9 cellular contexts compared by ENCODE assay signal in the genomic region with DNA sequence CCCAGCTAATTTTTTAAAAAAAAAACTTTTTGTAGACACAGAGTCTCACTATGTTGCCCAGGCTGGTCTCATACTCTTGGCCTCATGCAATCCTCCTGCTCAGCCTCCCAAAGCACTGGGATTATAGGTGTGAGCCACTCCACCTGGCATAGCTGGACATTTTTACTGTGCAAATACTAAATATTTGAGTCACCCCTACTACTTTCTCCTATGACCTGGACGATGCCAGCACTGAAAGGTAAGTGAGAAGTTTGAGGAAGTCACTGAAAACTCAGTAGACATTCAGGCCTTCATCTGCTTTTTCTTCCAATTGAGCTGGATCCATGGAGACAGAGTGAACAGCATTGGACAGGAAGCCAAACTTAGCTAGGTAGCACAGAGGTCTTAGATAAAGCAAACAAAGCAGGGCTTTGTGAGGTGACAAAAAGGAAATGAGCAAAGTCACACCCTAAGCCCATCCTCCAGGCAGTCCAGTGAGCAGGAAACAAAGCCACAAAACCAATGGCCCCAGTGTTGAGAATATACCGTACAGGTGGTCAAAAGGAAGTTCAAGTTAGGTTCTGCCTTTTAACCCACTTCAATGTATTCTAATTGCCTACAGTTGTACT.
DNase-seq lines count a peak whose midpoint lies in the region; ATAC-seq and TF ChIP-seq lines count a peak whose summit lies in the region.
"Had no signal": no experiment of that assay in that cellular context is flagged by ENCODE, and none has a peak within 500 bp of the region (broad histone marks: within the 10 kb centered on the region; RNA-seq: fewer than 3 reads in every experiment).

No MANE protein-coding gene starts in this region.

- CTCF ChIA-PET in activated CD8-positive, alpha-beta T cell treated with anti-CD3 and anti-CD28 coated beads, Interleukin-2, amount 10 ng/mL, durations not matched to agents 7 days and 5 days (lab: Charles Lee) = interaction anchor here (0.9 to 1.5 kb wide), 9 partner anchors 9 to 325 kb away, joined by 3 to 11 read pairs (median 5); no protein-coding TSS in a partner anchor

- peak; percentile 30 for DNase-seq in GDM1 (lab: John Stamatoyannopoulos, UW)
- DNase-seq in activated CD8-positive, alpha-beta T cell treated with anti-CD3 and anti-CD28 coated beads, Interleukin-2, amount 10 ng/mL, durations not matched to agents 7 days and 5 days = peak; percentile 79
- DNase-seq in KG1 (lab: John Stamatoyannopoulos, UW) = no peak
- DNase-seq in type B pancreatic cell (ENCODE audit: extremely low spot score, unreplicated experiment) = no peak
- DNase-seq in posterior cingulate gyrus = no peak
- DNase-seq in erythroblast (lab: John Stamatoyannopoulos, UW) = no peak

- ATAC-seq in GM19452 (IDR thresholded peaks at IDR 0.05; ENCODE audit: unreplicated experiment) (peak; percentile 96), HG03342 (IDR thresholded peaks at IDR 0.05; ENCODE audit: unreplicated experiment) (peak; percentile 94)
- peak; percentile 95 for ATAC-seq in activated CD8-positive, alpha-beta T cell treated with anti-CD3 and anti-CD28 coated beads, Interleukin-2, amount 10 ng/mL, durations not matched to agents 7 days and 5 days
- ATAC-seq: body of pancreas had no signal

- POLR2A ChIA-PET in activated CD8-positive, alpha-beta T cell treated with anti-CD3 and anti-CD28 coated beads, Interleukin-2, amount 10 ng/mL, durations not matched to agents 7 days and 5 days (lab: Charles Lee) = interaction anchor here (0.7 to 1.4 kb wide), 6 partner anchors 11 to 258 kb away, joined by 3 to 5 read pairs (median 3); no protein-coding TSS in a partner anchor

- H3K27ac Mint-ChIP-seq in activated CD8-positive, alpha-beta T cell treated with anti-CD3 and anti-CD28 coated beads, Interleukin-2, amount 10 ng/mL, durations not matched to agents 7 days and 5 days = peak overlapping the region; percentile 95
- H3K27ac Mint-ChIP-seq in type B pancreatic cell = no peak overlapping the region

- H3K4me3 Mint-ChIP-seq in activated CD8-positive, alpha-beta T cell treated with anti-CD3 and anti-CD28 coated beads, Interleukin-2, amount 10 ng/mL, durations not matched to agents 7 days and 5 days = peak overlapping the region; percentile 41
- H3K4me3 Mint-ChIP-seq in type B pancreatic cell = no peak overlapping the region

- intact Hi-C loops in posterior cingulate gyrus (cut with DNase I) = no loop called here

- H3K36me3 Mint-ChIP-seq in activated CD8-positive, alpha-beta T cell treated with anti-CD3 and anti-CD28 coated beads, Interleukin-2, amount 10 ng/mL, durations not matched to agents 7 days and 5 days (ENCODE audit: low read depth) = peaks cover 23% of the 10 kb centered on the region
- no peaks in the 10 kb centered on the region for H3K36me3 Mint-ChIP-seq in type B pancreatic cell

- peaks cover 55% of the 10 kb centered on the region for H3K4me1 Mint-ChIP-seq in activated CD8-positive, alpha-beta T cell treated with anti-CD3 and anti-CD28 coated beads, Interleukin-2, amount 10 ng/mL, durations not matched to agents 7 days and 5 days (ENCODE audit: low read depth)
- no peaks in the 10 kb centered on the region for H3K4me1 Mint-ChIP-seq in type B pancreatic cell (ENCODE audit: unreplicated experiment)

- H3K9me3 Mint-ChIP-seq in activated CD8-positive, alpha-beta T cell treated with anti-CD3 and anti-CD28 coated beads, Interleukin-2, amount 10 ng/mL, durations not matched to agents 7 days and 5 days (ENCODE audit: insufficient read depth) = peaks cover 12% of the 10 kb centered on the region
- no peaks in the 10 kb centered on the region for H3K9me3 Mint-ChIP-seq in type B pancreatic cell

- no peak for TF ChIP-seq POLR2A in erythroblast (IDR thresholded peaks at IDR 0.05; ENCODE audit: low read length)

- TF ChIP-seq CTCF in type B pancreatic cell (conservative IDR thresholded peaks at IDR 0.05) = no peak

- H3K27me3 Mint-ChIP-seq in activated CD8-positive, alpha-beta T cell treated with anti-CD3 and anti-CD28 coated beads, Interleukin-2, amount 10 ng/mL, durations not matched to agents 7 days and 5 days (ENCODE audit: low read depth) = no peaks in the 10 kb centered on the region
- H3K27me3 Mint-ChIP-seq in type B pancreatic cell = no peaks in the 10 kb centered on the region

Comparison
In these comparisons a context has a peak if more than half of its experiments do, and no peak if none do; other contexts are left out.
1. DNase-seq: peak in GDM1 (single experiment) and activated CD8-positive, alpha-beta T cell treated with anti-CD3 and anti-CD28 coated beads, Interleukin-2, amount 10 ng/mL, durations not matched to agents 7 days and 5 days (single experiment); none in KG1 (single experiment), type B pancreatic cell (single experiment), posterior cingulate gyrus (0 of 10) and erythroblast (0 of 2).
2. Peak in every context shown above with its lines, with median percentiles within 50 percentile points of each other: ATAC-seq.